ENCODE assay signal across 23 cellular contexts in genomic region chr2:171235262-171235881, GRCh38.
A peak's percentile ranks its signal among the peaks of the same experiment; 100 is the strongest.
DNase-seq lines count a peak whose midpoint lies in the region; ATAC-seq, FAIRE-seq and TF ChIP-seq lines count a peak whose summit lies in the region.
"Had no signal": no experiment of that assay in that cellular context is flagged by ENCODE, and none has a peak within 500 bp of the region (broad histone marks: within the 10 kb centered on the region; RNA-seq: fewer than 3 reads in every experiment).

No MANE protein-coding gene starts in this region.

- POLR2A ChIA-PET in K562 (lab: Yijun Ruan, JAX): interaction anchor here (0.7 to 2.2 kb wide), 4 partner anchors 9 to 75 kb away, joined by 3 to 10 read pairs (median 3); partner anchors contain the start of gene TLK1

- H3K9me1 ChIP-seq in K562 (ENCODE audit: control insufficient read depth, insufficient read depth, low read length): no peaks in the 10 kb centered on the region

- no peaks in the 10 kb centered on the region for H3K27me3 ChIP-seq in K562 (ENCODE audit: control insufficient read depth in 2 of 2, insufficient read depth in 2 of 2, low read length in 2 of 2)
- H3K27me3 ChIP-seq: BE2C; BLaER1 treated with 17β-estradiol and CSF1 and Interleukin-3, amounts not matched to agents 10 nM and 100 nM had no signal

- no peaks in the 10 kb centered on the region for H3K4me1 Mint-ChIP-seq in type B pancreatic cell (ENCODE audit: unreplicated experiment)

- FAIRE-seq in K562 (lab: Jason Lieb, UNC): no peak
- FAIRE-seq: A549, D721Med, G401.6, GM12878 had no signal

- TF ChIP-seq EP300 in K562 (IDR thresholded peaks at IDR 0.05; ENCODE audit: low read length): no peak

- BruUV-seq in K562 (replicated peaks; lab: Mats Ljungman, UMichigan): no TSS peak

- H3K4me2 ChIP-seq in K562 (ENCODE audit: insufficient read depth, low read length): peak overlapping the region; percentile 4
- H3K4me2 ChIP-seq: A549; BLaER1 treated with 17β-estradiol and CSF1 and Interleukin-3, amounts not matched to agents 10 nM and 100 nM had no signal

- H2AFZ ChIP-seq in K562 (ENCODE audit: low read depth, low read length): peak overlapping the region; percentile 46

- H3K36me3 Mint-ChIP-seq in type B pancreatic cell: no peaks in the 10 kb centered on the region
- H3K36me3 Mint-ChIP-seq: CD8-positive, alpha-beta memory T cell had no signal

- TF ChIP-seq CTCF in K562 (IDR thresholded peaks at IDR 0.05 in 2 of 3, conservative IDR thresholded peaks at IDR 0.05 in 1 of 3; ENCODE audit: insufficient read depth in 2 of 3, low read depth in 1 of 3, low read length in 3 of 3): peak in 1 of 3 experiments; percentile 18; a peak in 1 of 6 replicates
- no peak for TF ChIP-seq CTCF in epithelial cell of esophagus (IDR thresholded peaks at IDR 0.05; ENCODE audit: insufficient read depth, low read depth, low read length, missing control alignments)
- no peak for TF ChIP-seq CTCF in type B pancreatic cell (conservative IDR thresholded peaks at IDR 0.05)

- no peaks in the 10 kb centered on the region for H3K9me3 ChIP-seq in K562 (replicated peaks; ENCODE audit: control insufficient read depth, insufficient read depth, low read depth, low read length)
- H3K9me3 ChIP-seq: A549; BE2C; BLaER1 treated with 17β-estradiol and CSF1 and Interleukin-3, amounts not matched to agents 10 nM and 100 nM had no signal

- no peaks in the 10 kb centered on the region for H3K27me3 Mint-ChIP-seq in type B pancreatic cell
- H3K27me3 Mint-ChIP-seq: CD4-positive, alpha-beta T cell had no signal

- H3K79me2 ChIP-seq in K562 (ENCODE audit: control insufficient read depth, insufficient read depth, low read length): no peaks in the 10 kb centered on the region

- no peak overlapping the region for H3K27ac ChIP-seq in K562 (ENCODE audit: extremely low read depth, low read depth, low read length)
- H3K27ac ChIP-seq: A549; BLaER1 treated with 17β-estradiol and CSF1 and Interleukin-3, amounts not matched to agents 10 nM and 100 nM had no signal

- in situ Hi-C loops in K562 (cut with MboI): loop anchor here (10.0 kb wide), 1 partner anchor 251 kb away; no protein-coding TSS in a partner anchor

- no peak overlapping the region for H3K4me3 Mint-ChIP-seq in type B pancreatic cell
- H3K4me3 Mint-ChIP-seq: CD14-positive monocyte; CD4-positive, alpha-beta T cell; CD8-positive, alpha-beta memory T cell; H9 had no signal

- no peak for TF ChIP-seq POLR2A in K562 (conservative IDR thresholded peaks at IDR 0.05)

- H3K27ac Mint-ChIP-seq in type B pancreatic cell: peak overlapping the region; percentile 48
- H3K27ac Mint-ChIP-seq: CD14-positive monocyte; CD4-positive, alpha-beta T cell; H9 had no signal

- DNase-seq in ELF-1 (ENCODE audit: low read depth, low spot score): peak; percentile 58
- DNase-seq in K562 (ENCODE audit: extremely low read depth in 1 of 4, low spot score in 3 of 4): no peak
- peak; percentile 42 for DNase-seq in epithelial cell of esophagus (ENCODE audit: low read depth)
- DNase-seq in type B pancreatic cell (ENCODE audit: extremely low spot score, unreplicated experiment): no peak
- no peak for DNase-seq in left ventricle myocardium superior
- DNase-seq in effector CD8-positive, alpha-beta T cell (lab: John Stamatoyannopoulos, UW): no peak
- DNase-seq in EL: no peak
- DNase-seq: 8988T; ACHN; AML-193; BE2C; CD4-positive, alpha-beta T cell; CD8-positive, alpha-beta memory T cell; DMS 273 treated with DMSO at 0.1 percent for 48 hours; DMS79; H9 had no signal

- no peaks in the 10 kb centered on the region; a peak in 1 of 5 replicates for H3K4me1 ChIP-seq in K562 (replicated peaks in 1 of 2; ENCODE audit: control insufficient read depth in 2 of 2, insufficient read depth in 2 of 2, low read length in 2 of 2)
- H3K4me1 ChIP-seq: A549, BE2C had no signal

- no peak overlapping the region; a peak in 1 of 4 replicates for H3K9ac ChIP-seq in K562 (ENCODE audit: insufficient read depth in 1 of 2, low read depth in 2 of 2, low read length in 2 of 2)
- H3K9ac ChIP-seq: BLaER1 treated with 17β-estradiol and CSF1 and Interleukin-3, amounts not matched to agents 10 nM and 100 nM had no signal

- WGBS in K562 (ENCODE audit: insufficient coverage, low coverage, missing lambda C conversion rate): 35% methylated on average over 8 of the region's 8 CpGs

- CTCF ChIA-PET in K562 (lab: Yijun Ruan, JAX; ENCODE audit: low intra/inter-chr PET ratio): interaction anchor here (0.6 kb wide), 1 partner anchor 193 kb away, joined by 3 read pairs; no protein-coding TSS in a partner anchor

- no peaks in the 10 kb centered on the region for H3K36me3 ChIP-seq in K562 (ENCODE audit: control insufficient read depth, insufficient read depth, low read length)
- H3K36me3 ChIP-seq: BE2C; BLaER1 treated with 17β-estradiol and CSF1 and Interleukin-3, amounts not matched to agents 10 nM and 100 nM had no signal

- no peaks in the 10 kb centered on the region for H4K20me1 ChIP-seq in K562 (replicated peaks; ENCODE audit: control insufficient read depth, insufficient read depth, low read length)
- H4K20me1 ChIP-seq: BLaER1 treated with 17β-estradiol and CSF1 and Interleukin-3, amounts not matched to agents 10 nM and 100 nM had no signal

- TF ChIP-seq RAD21 in K562 (CRISPR knock-in tag; conservative IDR thresholded peaks at IDR 0.05 in 1 of 2, IDR thresholded peaks at IDR 0.05 in 1 of 2): no peak

- no peak overlapping the region for H3K4me3 ChIP-seq in K562
- H3K4me3 ChIP-seq in epithelial cell of esophagus (ENCODE audit: low read length): no peak overlapping the region
- H3K4me3 ChIP-seq: A549; BLaER1 treated with 17β-estradiol and CSF1 and Interleukin-3, amounts not matched to agents 10 nM and 100 nM; GM12878 had no signal

- intact Hi-C loops in K562 (cut with micrococcal nuclease) (no loop called here), left ventricle myocardium superior (cut with micrococcal nuclease) (no loop called here)

- no peaks in the 10 kb centered on the region for H3K9me3 Mint-ChIP-seq in type B pancreatic cell
- H3K9me3 Mint-ChIP-seq: CD4-positive, alpha-beta T cell; CD8-positive, alpha-beta memory T cell had no signal

- ATAC-seq in K562 (peak; percentile 69), left ventricle myocardium superior (no peak)
- ATAC-seq: A549, GM12878, HCT116 had no signal

TF ChIP-seq in K562, 482 proteins besides CTCF, POLR2A, EP300 and RAD21 (continues in another document):
- TF ChIP-seq ZNF263 (CRISPR knock-in tag; IDR thresholded peaks at IDR 0.05; ENCODE audit: borderline replicate concordance) (no peak), ZFP30 (CRISPR knock-in tag; IDR thresholded peaks at IDR 0.05; ENCODE audit: borderline replicate concordance) (no peak), CREBBP (IDR thresholded peaks at IDR 0.05; ENCODE audit: low read depth, low read length) (no peak), HEY1 (CRISPR knock-in tag; IDR thresholded peaks at IDR 0.05; ENCODE audit: borderline replicate concordance) (no peak), FOXP1 (CRISPR knock-in tag; IDR thresholded peaks at IDR 0.05) (no peak), ZEB2 (IDR thresholded peaks at IDR 0.05) (0 out of 2 replicates have a peak, but pooled peaks have one; percentile 31), JUNB (CRISPR knock-in tag; conservative IDR thresholded peaks at IDR 0.05) (no peak), PRMT5 (CRISPR knock-in tag; IDR thresholded peaks at IDR 0.05) (no peak), YY1 (IDR thresholded peaks at IDR 0.05; ENCODE audit: borderline replicate concordance in 1 of 3, control insufficient read depth in 1 of 3, extremely low read depth in 1 of 3, insufficient read depth in 3 of 3, insufficient read length in 1 of 3, insufficient replicate concordance in 2 of 3, low read depth in 1 of 3, low read length in 2 of 3) (peak in 1 of 3 experiments; percentile 17), YBX1 (IDR thresholded peaks at IDR 0.05) (no peak), HIVEP1 (CRISPR knock-in tag; IDR thresholded peaks at IDR 0.05) (no peak), NR1H2 (CRISPR knock-in tag; IDR thresholded peaks at IDR 0.05) (no peak), ATF1 (CRISPR knock-in tag; IDR thresholded peaks at IDR 0.05) (no peak), ATF1 (tag; IDR thresholded peaks at IDR 0.05) (no peak), MYBL2 (IDR thresholded peaks at IDR 0.05; ENCODE audit: low read depth) (no peak), MYBL2 (CRISPR knock-in tag; IDR thresholded peaks at IDR 0.05; ENCODE audit: borderline replicate concordance) (no peak), ZNF583 (CRISPR knock-in tag; IDR thresholded peaks at IDR 0.05) (no peak), JUND (IDR thresholded peaks at IDR 0.05; ENCODE audit: borderline replicate concordance, low read depth, low read length) (peak; percentile 39; the same call in 1 of the 2 replicates), JUND (tag; IDR thresholded peaks at IDR 0.05; ENCODE audit: borderline replicate concordance, low read depth, low read length) (peak; percentile 60; the same call in 2 of the 3 replicates), KAT7 (CRISPR knock-in tag; IDR thresholded peaks at IDR 0.05; ENCODE audit: borderline replicate concordance) (no peak), CAMTA2 (CRISPR knock-in tag; conservative IDR thresholded peaks at IDR 0.05) (no peak), ZFP1 (CRISPR knock-in tag; IDR thresholded peaks at IDR 0.05) (no peak), NELFE (IDR thresholded peaks at IDR 0.05; ENCODE audit: insufficient read depth, insufficient read length) (no peak), ZC3H4 (CRISPR knock-in tag; IDR thresholded peaks at IDR 0.05; ENCODE audit: borderline replicate concordance) (no peak), VEZF1 (CRISPR knock-in tag; IDR thresholded peaks at IDR 0.05) (no peak), TEAD1 (CRISPR knock-in tag; IDR thresholded peaks at IDR 0.05) (0 out of 4 replicates have a peak, but pooled peaks of 1 of the 2 experiments have one; percentile 44), SIN3A (IDR thresholded peaks at IDR 0.05; ENCODE audit: borderline replicate concordance in 2 of 2, control insufficient read depth in 1 of 2, low read depth in 2 of 2, low read length in 2 of 2) (no peak), ZNF41 (CRISPR knock-in tag; conservative IDR thresholded peaks at IDR 0.05) (no peak), XRCC5 (IDR thresholded peaks at IDR 0.05; ENCODE audit: low read depth, low read length) (no peak)

Comparison
In these comparisons a context has a peak if more than half of its experiments do, and no peak if none do; other contexts are left out.
1. DNase-seq: peak in ELF-1 (single experiment) and epithelial cell of esophagus (single experiment); none in K562 (0 of 4), type B pancreatic cell (single experiment), left ventricle myocardium superior (single experiment), effector CD8-positive, alpha-beta T cell (single experiment) and EL (single experiment).